9 cellular contexts compared by ENCODE assay signal in the genomic region with DNA sequence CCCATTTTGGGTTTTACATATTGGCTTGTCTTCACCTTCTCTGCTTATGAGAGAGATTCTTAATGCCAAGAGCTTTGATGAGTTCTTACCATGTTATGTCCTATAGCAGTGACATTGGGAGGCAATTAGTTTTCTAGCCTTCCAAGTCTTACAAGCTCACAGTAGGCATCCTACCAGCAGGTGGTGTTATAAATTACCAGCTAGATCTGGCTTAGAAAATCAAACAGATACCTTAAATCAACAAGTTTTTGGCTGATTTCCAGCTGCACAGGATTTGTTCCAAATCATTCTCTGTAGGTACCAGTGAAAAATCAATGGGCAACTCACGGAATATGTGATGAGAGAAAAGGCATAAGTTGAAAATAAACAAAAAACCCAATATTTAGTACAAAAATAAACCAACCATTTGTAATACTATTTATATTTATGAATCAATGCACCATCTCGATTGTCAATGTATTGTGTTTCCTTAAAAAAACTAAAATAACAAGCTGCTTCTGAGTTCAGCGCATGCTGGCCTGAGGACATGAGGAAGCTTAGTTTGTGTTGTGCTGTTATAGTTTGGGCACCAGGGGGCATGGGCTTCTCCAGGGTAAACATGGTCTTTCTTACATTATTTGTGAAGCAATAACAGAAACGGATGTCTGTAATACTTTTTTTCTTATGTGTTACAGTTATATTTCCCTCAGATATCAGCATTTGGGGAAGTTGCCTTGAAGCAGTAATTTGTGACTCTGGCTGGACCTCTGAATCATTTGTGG. TPM values are rescaled to one million over a fixed set of nuclear protein-coding genes. Genes with fewer than 3 reads are reported as not detected.
DNase-seq lines count a peak whose midpoint lies in the region; ATAC-seq and TF ChIP-seq lines count a peak whose summit lies in the region.
"Had no signal": no experiment of that assay in that cellular context is flagged by ENCODE, and none has a peak within 500 bp of the region (broad histone marks: within the 10 kb centered on the region; RNA-seq: fewer than 3 reads in every experiment).

No MANE protein-coding gene starts in this region.

- 72 to 82% (median 80%) methylated on average over 4 of the region's 4 CpGs for WGBS in ovary, 3 donors

- CTCF ChIA-PET in Panc1 (lab: Charles Lee) = interaction anchor here (0.7 kb wide), 1 partner anchor 18 kb away, joined by 3 read pairs; no protein-coding TSS in a partner anchor

- H3K9me3 ChIP-seq in Panc1 (ENCODE audit: control insufficient read depth, insufficient read depth, low read depth, low read length) (no peaks in the 10 kb centered on the region), ovary (no peaks in the 10 kb centered on the region)

- no peak overlapping the region for H3K4me3 ChIP-seq in Jurkat, Clone E6-1 (ENCODE audit: low read length)
- H3K4me3 ChIP-seq in Panc1 (ENCODE audit: low read depth in 2 of 2, low read length in 2 of 2) (no peak overlapping the region), ovary (no peak overlapping the region)

- no peaks in the 10 kb centered on the region for H3K36me3 ChIP-seq in Panc1 (ENCODE audit: control insufficient read depth, insufficient read depth, low read length)
- no peaks in the 10 kb centered on the region for H3K36me3 ChIP-seq in ovary

- no TSS peak for BruUV-seq in Panc1 (replicated peaks; lab: Mats Ljungman, UMichigan)

- no peak for TF ChIP-seq POLR2A in ovary (IDR thresholded peaks at IDR 0.05)

- no peaks in the 10 kb centered on the region; the same call in 1 of the 2 replicates for H3K27me3 ChIP-seq in Panc1 (ENCODE audit: control insufficient read depth, insufficient read depth, low read length)
- H3K27me3 ChIP-seq in ovary = no peaks in the 10 kb centered on the region

- in situ Hi-C loops in Panc1 (cut with HindIII; ENCODE audit: low pct_unique_long_range_greater_than_20kb, low sequenced_read_pairs) = no loop called here

- H3K27ac ChIP-seq in Panc1 (ENCODE audit: low read length) (no peak overlapping the region), ovary (no peak overlapping the region)

- DNase-seq in Jurkat, Clone E6-1 (ENCODE audit: low read depth, low spot score) = peak; percentile 33
- no peak for DNase-seq in Panc1 (ENCODE audit: low read depth, low spot score)
- no peak for DNase-seq in left lobe of liver (ENCODE audit: low spot score)
- DNase-seq in cerebellar cortex (ENCODE audit: low spot score) = no peak
- DNase-seq in ovary = no peak

- TF ChIP-seq CTCF in Panc1 (IDR thresholded peaks at IDR 0.05) (peak; percentile 26), ovary (IDR thresholded peaks at IDR 0.05) (no peak)

- POLR2A ChIA-PET in Panc1 (lab: Charles Lee) = interaction anchor here (0.6 kb wide), 1 partner anchor 31 kb away, joined by 3 read pairs; no protein-coding TSS in a partner anchor

- no peak for TF ChIP-seq EP300 in ovary (IDR thresholded peaks at IDR 0.05)

- no peaks in the 10 kb centered on the region for H3K4me1 ChIP-seq in Panc1 (ENCODE audit: control insufficient read depth, insufficient read depth, low read length)
- H3K4me1 ChIP-seq in ovary (ENCODE audit: insufficient read depth) = no peaks in the 10 kb centered on the region

- ATAC-seq in GM18498 (IDR thresholded peaks at IDR 0.05; ENCODE audit: unreplicated experiment) (peak; percentile 58), Panc1 (no peak), left lobe of liver (peak; percentile 66), GM19455 (IDR thresholded peaks at IDR 0.05; ENCODE audit: unreplicated experiment) (no peak), GM21381 (IDR thresholded peaks at IDR 0.05; ENCODE audit: unreplicated experiment) (no peak)

- intact Hi-C loops in Panc1 (cut with micrococcal nuclease; ENCODE audit: unreplicated experiment) = no loop called here
- intact Hi-C loops in ovary (cut with DNase I) = no loop called here

RNA-seq across cellular contexts. Expression of gene NXPH2, which starts 34.1 kb away (rescaled TPM):
- not detected for polyA plus RNA-seq in Jurkat, Clone E6-1 (2012; ENCODE audit: insufficient read depth, insufficient read length)
- total RNA-seq in Panc1 (2021; ENCODE audit: unreplicated experiment) (5.4 TPM), left lobe of liver (not detected), ovary (10 to 100 TPM in 1 of 7 donors, 1 to 10 TPM in 6; 1.2 to 10.0 (median 2.5) TPM)
- 2.5 TPM for polyA plus RNA-seq in Panc1 (2012; ENCODE audit: insufficient read length)
- 1 to 10 TPM in 1 of 2 donors, under 1 TPM in 1; 0.67 to 3.2 TPM for polyA plus RNA-seq in ovary
- total RNA-seq: activated T-helper 2 cell treated with anti-CD3 and anti-CD28 coated beads, Interferon-gamma antibody, Interleukin-2, Interleukin-4, amounts not matched to agents 10 μg/mL and 5 μg/mL and 100 μg/mL, durations not matched to agents 14 hours and 24 hours and 36 hours had no signal

Comparison
In these comparisons a context has a peak if more than half of its experiments do, and no peak if none do; other contexts are left out.
1. ATAC-seq: peak in GM18498 (single experiment) and left lobe of liver (single experiment); none in Panc1 (single experiment), GM19455 (single experiment) and GM21381 (single experiment).